Comparison of ENCODE assay signal across 30 cellular contexts in genomic region chr11:132784441-132784840, GRCh38.
DNase-seq lines count a peak whose midpoint lies in the region; TF ChIP-seq lines count a peak whose summit lies in the region.
"Had no signal": no experiment of that assay in that cellular context is flagged by ENCODE, and none has a peak within 500 bp of the region (broad histone marks: within the 10 kb centered on the region; RNA-seq: fewer than 3 reads in every experiment).

No MANE protein-coding gene starts in this region.

- DNase-seq in Daoy (ENCODE audit: low read depth) = peak; percentile 39
- peak; percentile 35 for DNase-seq in HFFc6
- peak; percentile 41 for DNase-seq in astrocyte of the spinal cord (ENCODE audit: low read depth, low spot score)
- DNase-seq in iris pigment epithelial cell (ENCODE audit: low read depth) = peak; percentile 14
- DNase-seq in superior temporal gyrus (ENCODE audit: extremely low spot score) = no peak
- no peak for DNase-seq in NCI-H2171 treated with DMSO at 0.1 percent for 48 hours (lab: John Stamatoyannopoulos, UW)
- no peak for DNase-seq in NCI-H446 treated with DMSO at 0.1 percent for 48 hours (lab: John Stamatoyannopoulos, UW)
- DNase-seq: activated CD4-positive, alpha-beta T cell treated with anti-CD3 and anti-CD28 coated beads, Interleukin-2, amount 50 U/mL, for 4 hours; activated CD4-positive, CD25-positive, alpha-beta regulatory T cell; activated CD8-positive, alpha-beta memory T cell treated with anti-CD3 and anti-CD28 coated beads, Interleukin-2, amount 50 U/mL, for 4 hours; CD4-positive, alpha-beta memory T cell; DMS 273 treated with DMSO at 0.1 percent for 48 hours; effector memory CD4-positive, alpha-beta T cell; gastrocnemius medialis; H7; hypothalamus; lower lobe of right lung; NCI-H1105; NCI-H2029 treated with DMSO at 0.1 percent for 48 hours; NCI-H226; posterior cingulate gyrus; SHP77 treated with DMSO at 0.1 percent for 48 hours; sigmoid colon; stimulated activated CD4-positive, alpha-beta T cell treated with anti-CD3 and anti-CD28 coated beads, Interleukin-15, amount 100 ng/mL, for 24 hours; SW 1271; tibial artery had no signal

- no peaks in the 10 kb centered on the region; the same call in 1 of the 2 replicates for H3K27me3 Mint-ChIP-seq in HFFc6 (ENCODE audit: insufficient read depth)
- H3K27me3 Mint-ChIP-seq: activated naive CD4-positive, alpha-beta T cell treated with anti-CD3 and anti-CD28 coated beads, Interleukin-2, amount 50 U/mL, for 24 hours; activated T-helper 17 cell treated with anti-CD3 and anti-CD28 coated beads, Interleukin-2, amount 50 U/mL, for 72 hours; CD4-positive, alpha-beta memory T cell; stimulated activated naive CD8-positive, alpha-beta T cell treated with anti-CD3 and anti-CD28 coated beads, Interleukin-15, Interleukin-2, amounts not matched to agents 100 ng/mL and 50 ng/mL, for 24 hours had no signal

- H3K4me1 Mint-ChIP-seq in HFFc6 (ENCODE audit: low read depth) = peaks cover 17% of the 10 kb centered on the region
- H3K4me1 Mint-ChIP-seq: activated naive CD4-positive, alpha-beta T cell treated with anti-CD3 and anti-CD28 coated beads, Interleukin-2, amount 50 U/mL, for 24 hours; activated T-helper 17 cell treated with anti-CD3 and anti-CD28 coated beads, Interleukin-2, amount 50 U/mL, for 72 hours; CD4-positive, alpha-beta memory T cell had no signal

- H3K9me3 Mint-ChIP-seq in HFFc6 = no peaks in the 10 kb centered on the region
- H3K9me3 Mint-ChIP-seq: activated T-helper 17 cell treated with anti-CD3 and anti-CD28 coated beads, Interleukin-2, amount 50 U/mL, for 72 hours; stimulated activated naive CD8-positive, alpha-beta T cell treated with anti-CD3 and anti-CD28 coated beads, Interleukin-15, Interleukin-2, amounts not matched to agents 100 ng/mL and 50 ng/mL, for 24 hours had no signal

- no peaks in the 10 kb centered on the region for H3K36me3 Mint-ChIP-seq in HFFc6 (ENCODE audit: low read depth)
- H3K36me3 Mint-ChIP-seq: activated naive CD4-positive, alpha-beta T cell treated with anti-CD3 and anti-CD28 coated beads, Interleukin-2, amount 50 U/mL, for 24 hours; CD4-positive, alpha-beta memory T cell had no signal

- H3K27ac Mint-ChIP-seq in HFFc6 = no peak overlapping the region
- H3K27ac Mint-ChIP-seq: activated naive CD4-positive, alpha-beta T cell treated with anti-CD3 and anti-CD28 coated beads, Interleukin-2, amount 50 U/mL, for 24 hours; activated T-helper 17 cell treated with anti-CD3 and anti-CD28 coated beads, Interleukin-2, amount 50 U/mL, for 72 hours; CD4-positive, alpha-beta memory T cell; stimulated activated naive CD8-positive, alpha-beta T cell treated with anti-CD3 and anti-CD28 coated beads, Interleukin-15, Interleukin-2, amounts not matched to agents 100 ng/mL and 50 ng/mL, for 24 hours had no signal

- H3K4me3 ChIP-seq in astrocyte of the spinal cord (ENCODE audit: low read depth, low read length) = no peak overlapping the region
- H3K4me3 ChIP-seq: ascending aorta, gastrocnemius medialis, lower lobe of right lung, sigmoid colon, tibial artery had no signal

- H3K4me3 Mint-ChIP-seq in HFFc6 = no peak overlapping the region
- H3K4me3 Mint-ChIP-seq: activated naive CD4-positive, alpha-beta T cell treated with anti-CD3 and anti-CD28 coated beads, Interleukin-2, amount 50 U/mL, for 24 hours; activated T-helper 17 cell treated with anti-CD3 and anti-CD28 coated beads, Interleukin-2, amount 50 U/mL, for 72 hours; CD4-positive, alpha-beta memory T cell; stimulated activated naive CD8-positive, alpha-beta T cell treated with anti-CD3 and anti-CD28 coated beads, Interleukin-15, Interleukin-2, amounts not matched to agents 100 ng/mL and 50 ng/mL, for 24 hours had no signal

- TF ChIP-seq CTCF in HFFc6 (IDR thresholded peaks at IDR 0.05) (no peak), astrocyte of the spinal cord (IDR thresholded peaks at IDR 0.05; ENCODE audit: low read depth, low read length) (no peak)

- in situ Hi-C loops in astrocyte of the spinal cord (cut with HindIII; ENCODE audit: low sequenced_read_pairs) = no loop called here

Comparison
In these comparisons a context has a peak if more than half of its experiments do, and no peak if none do; other contexts are left out.
1. DNase-seq: peak in Daoy (single experiment), HFFc6 (single experiment), astrocyte of the spinal cord (single experiment) and iris pigment epithelial cell (single experiment); none in superior temporal gyrus (single experiment), NCI-H2171 treated with DMSO at 0.1 percent for 48 hours (single experiment) and NCI-H446 treated with DMSO at 0.1 percent for 48 hours (single experiment).